22 cellular contexts compared by ENCODE assay signal in genomic region chr12:38736821-38737220, GRCh38.
"Had no signal": no experiment of that assay in that cellular context is flagged by ENCODE, and none has a peak within 500 bp of the region (broad histone marks: within the 10 kb centered on the region; RNA-seq: fewer than 3 reads in every experiment).

No MANE protein-coding gene starts in this region.

- FAIRE-seq: endometrium, islet of Langerhans had no signal

- H3K4me1 ChIP-seq: esophagus muscularis mucosa, heart left ventricle, testis, tibial nerve, upper lobe of right lung, vagina had no signal

- H3K4me3 ChIP-seq: coronary artery, esophagus muscularis mucosa, heart left ventricle, testis, tibial nerve, upper lobe of right lung, vagina had no signal

- H3K36me3 ChIP-seq: esophagus muscularis mucosa, heart left ventricle, tibial nerve, upper lobe of right lung, vagina had no signal

- H3K27me3 ChIP-seq: esophagus muscularis mucosa, heart left ventricle, testis, tibial nerve, upper lobe of right lung, vagina had no signal

- ATAC-seq: heart left ventricle; naive thymus-derived CD4-positive, alpha-beta T cell; right cardiac atrium; stimulated activated effector memory CD8-positive, alpha-beta T cell treated with anti-CD3 and anti-CD28 coated beads, Interleukin-12 subunit alpha, Interleukin-12 subunit beta, amount 100 ng/mL, for 72 hours; upper lobe of right lung had no signal

- H3K27ac ChIP-seq: coronary artery, epithelial cell of prostate, esophagus muscularis mucosa, heart left ventricle, testis, tibial nerve, upper lobe of right lung, vagina had no signal

- DNase-seq: effector memory CD4-positive, alpha-beta T cell; foreskin melanocyte; heart left ventricle; hippocampal formation; kidney glomerular epithelial cell; mammary epithelial cell; naive thymus-derived CD4-positive, alpha-beta T cell; nephron progenitor cell; right cardiac atrium; small intestine; stimulated activated CD4-positive, alpha-beta T cell treated with anti-CD3 and anti-CD28 coated beads, Interleukin-4, amount 100 ng/mL, for 1 hour; stimulated activated CD8-positive, alpha-beta memory T cell treated with anti-CD3 and anti-CD28 coated beads, Interleukin-4, amount 100 ng/mL, for 48 hours; testis; upper lobe of right lung had no signal

- H3K9me3 ChIP-seq: esophagus muscularis mucosa, testis, tibial nerve, upper lobe of right lung, vagina had no signal
